Comparison of ENCODE assay signal across 8 cellular contexts in the genomic region with DNA sequence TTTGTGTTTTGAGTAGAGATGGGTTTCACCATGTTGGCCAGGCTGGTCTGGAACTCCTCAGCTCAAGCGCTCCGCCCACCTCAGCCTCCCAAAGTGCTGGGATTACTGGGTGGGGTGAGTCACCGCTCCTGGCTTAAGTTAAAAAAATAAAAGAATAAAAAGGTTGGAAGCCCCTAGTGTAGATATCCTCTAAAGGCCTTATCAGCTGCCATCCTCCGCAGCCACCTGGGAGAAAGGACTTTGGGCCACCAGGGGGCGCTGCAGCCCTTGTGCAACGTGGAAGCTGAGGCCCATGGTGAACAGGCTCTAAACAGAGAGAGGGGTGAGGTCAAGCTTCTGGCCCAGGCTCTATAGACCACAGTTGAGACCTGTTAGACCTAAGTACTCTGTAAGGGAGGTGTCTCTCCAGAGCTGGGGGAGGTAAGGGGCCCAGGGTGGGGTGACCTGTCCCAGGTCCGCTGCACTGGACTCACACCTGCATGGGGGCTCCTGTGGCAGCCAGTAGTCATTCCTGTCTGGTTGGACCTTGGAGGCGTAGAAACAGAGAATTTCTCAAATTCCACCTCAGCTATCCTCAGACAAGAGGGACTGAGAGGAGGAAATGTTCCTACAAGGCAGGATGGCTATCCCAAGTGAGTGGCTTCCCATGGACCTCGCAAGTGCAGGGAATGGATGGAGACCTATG. TPM values are rescaled to one million over a fixed set of nuclear protein-coding genes. Genes with fewer than 3 reads are reported as not detected.
DNase-seq lines count a peak whose midpoint lies in the region; ATAC-seq, FAIRE-seq and TF ChIP-seq lines count a peak whose summit lies in the region.

No MANE protein-coding gene starts in this region.

- DNase-seq in MV-4-11 (lab: John Stamatoyannopoulos, UW) (peak; percentile 73), SK-N-SH (peak; percentile 85), globus pallidus (ENCODE audit: low spot score) (peak; percentile 80), pancreas (peak; percentile 59 to 98 (median 84)), tibial nerve (ENCODE audit: low spot score in 2 of 2) (peak; percentile 82 to 94)
- DNase-seq in activated naive CD4-positive, alpha-beta T cell (lab: John Stamatoyannopoulos, UW) = peak; percentile 60 to 96 (median 82)

- H2AFZ ChIP-seq in SK-N-SH (ENCODE audit: low read depth) = no peak overlapping the region; the same call in 1 of the 2 replicates

- H3K9me3 ChIP-seq in SK-N-SH = no peaks in the 10 kb centered on the region
- no peaks in the 10 kb centered on the region for H3K9me3 ChIP-seq in pancreas
- H3K9me3 ChIP-seq in tibial nerve = no peaks in the 10 kb centered on the region

- H3K9me2 ChIP-seq in SK-N-SH = no peaks in the 10 kb centered on the region

- H3K9ac ChIP-seq in SK-N-SH = no peak overlapping the region

- H3K4me1 ChIP-seq in SK-N-SH (ENCODE audit: control insufficient read depth in 1 of 2, insufficient read depth in 2 of 2, low read depth in 1 of 2, low read length in 1 of 2) (peaks cover 0 to 3% of the 10 kb centered on the region in 2 experiments; a peak in 1 of 4 replicates), pancreas (no peaks in the 10 kb centered on the region), tibial nerve (no peaks in the 10 kb centered on the region)

- H3K27me3 ChIP-seq in SK-N-SH (ENCODE audit: insufficient read depth) = no peaks in the 10 kb centered on the region
- no peaks in the 10 kb centered on the region for H3K27me3 ChIP-seq in pancreas
- peaks cover 0 to 3% of the 10 kb centered on the region in 2 donors for H3K27me3 ChIP-seq in tibial nerve

- TF ChIP-seq POLR2A in tibial nerve (IDR thresholded peaks at IDR 0.05) = no peak

- FAIRE-seq in G401.6 (lab: Jason Lieb, UNC) (peak; percentile 33), pancreas (lab: Jason Lieb, UNC) (no peak)

- no peak for TF ChIP-seq EP300 in SK-N-SH (IDR thresholded peaks at IDR 0.05; ENCODE audit: borderline replicate concordance in 1 of 2, low read depth in 1 of 2, low read length in 1 of 2)
- no peak for TF ChIP-seq EP300 in tibial nerve (IDR thresholded peaks at IDR 0.05)

- no peak overlapping the region for H3K4me2 ChIP-seq in SK-N-SH

- ATAC-seq in pancreas = peak; percentile 83 to 97 (median 95)
- no peak for ATAC-seq in GM21367 (IDR thresholded peaks at IDR 0.05; ENCODE audit: unreplicated experiment)

- no peaks in the 10 kb centered on the region for H3K79me2 ChIP-seq in SK-N-SH (ENCODE audit: insufficient read depth)

- WGBS in SK-N-SH (ENCODE audit: low lambda C conversion rate) = 60% methylated on average over 9 of the region's 9 CpGs
- WGBS in pancreas, 2 donors = 42% methylated on average over 9 of the region's 9 CpGs
- WGBS in tibial nerve, 2 donors = 52 to 53% methylated on average over 9 of the region's 9 CpGs

- POLR2A ChIA-PET in SK-N-SH (lab: Yijun Ruan, JAX) = interaction anchor here (1.3 kb wide), 1 partner anchor 61 kb away, joined by 5 read pairs; no protein-coding TSS in a partner anchor

- H3K36me3 ChIP-seq in SK-N-SH (replicated peaks in 1 of 2; ENCODE audit: control insufficient read depth in 1 of 2, insufficient read depth in 2 of 2, low read length in 1 of 2) (no peaks in the 10 kb centered on the region), pancreas (no peaks in the 10 kb centered on the region), tibial nerve (no peaks in the 10 kb centered on the region)

- CTCF ChIA-PET in SK-N-SH (lab: Yijun Ruan, JAX) = interaction anchor here (0.6 to 10.5 kb wide), 37 partner anchors 8 to 277 kb away, joined by 3 to 110 read pairs (median 5); a partner anchor contains a TSS

- H3F3A ChIP-seq in SK-N-SH (replicated peaks; ENCODE audit: insufficient read depth) = no peaks in the 10 kb centered on the region

- peak overlapping the region in 1 of 2 experiments; percentile 46; a peak in 1 of 4 replicates for H3K4me3 ChIP-seq in SK-N-SH (ENCODE audit: low read depth in 2 of 2, low read length in 1 of 2)
- H3K4me3 ChIP-seq in pancreas = no peak overlapping the region
- no peak overlapping the region for H3K4me3 ChIP-seq in tibial nerve

- H4K20me1 ChIP-seq in SK-N-SH (ENCODE audit: insufficient read depth) = no peaks in the 10 kb centered on the region

- peak; percentile 94 for TF ChIP-seq CTCF in SK-N-SH (IDR thresholded peaks at IDR 0.05)
- TF ChIP-seq CTCF in pancreas (IDR thresholded peaks at IDR 0.05) = peak; percentile 92 to 97 (median 94)
- TF ChIP-seq CTCF in tibial nerve (IDR thresholded peaks at IDR 0.05) = peak; percentile 74 to 83 (median 78)

- intact Hi-C loops in pancreas (cut with DNase I) = no loop called here

- TF ChIP-seq RAD21 in SK-N-SH (IDR thresholded peaks at IDR 0.05; ENCODE audit: low read length) = peak; percentile 68

- no peak overlapping the region for H3K27ac ChIP-seq in SK-N-SH (ENCODE audit: low read depth in 2 of 2, low read length in 1 of 2)
- no peak overlapping the region for H3K27ac ChIP-seq in pancreas
- no peak overlapping the region for H3K27ac ChIP-seq in tibial nerve

TF ChIP-seq in SK-N-SH, 30 proteins besides CTCF, POLR2A, EP300 and RAD21:
- TF ChIP-seq EZH2phosphoT487 (IDR thresholded peaks at IDR 0.05; ENCODE audit: borderline replicate concordance, low read depth) = no peak
- no peak for TF ChIP-seq NFIC (IDR thresholded peaks at IDR 0.05; ENCODE audit: borderline replicate concordance)
- TF ChIP-seq TAF1 (IDR thresholded peaks at IDR 0.05; ENCODE audit: borderline replicate concordance, low read depth, low read length) = no peak
- TF ChIP-seq SMC3 (IDR thresholded peaks at IDR 0.05; ENCODE audit: low read depth, low read length) = peak; percentile 62
- no peak for TF ChIP-seq FOSL2 (IDR thresholded peaks at IDR 0.05; ENCODE audit: borderline replicate concordance, low read depth)
- no peak for TF ChIP-seq JUND (IDR thresholded peaks at IDR 0.05)
- TF ChIP-seq, protein P1, sequence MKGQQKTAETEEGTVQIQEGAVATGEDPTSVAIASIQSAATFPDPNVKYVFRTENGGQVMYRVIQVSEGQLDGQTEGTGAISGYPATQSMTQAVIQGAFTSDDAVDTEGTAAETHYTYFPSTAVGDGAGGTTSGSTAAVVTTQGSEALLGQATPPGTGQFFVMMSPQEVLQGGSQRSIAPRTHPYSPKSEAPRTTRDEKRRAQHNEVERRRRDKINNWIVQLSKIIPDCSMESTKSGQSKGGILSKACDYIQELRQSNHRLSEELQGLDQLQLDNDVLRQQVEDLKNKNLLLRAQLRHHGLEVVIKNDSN (IDR thresholded peaks at IDR 0.05; ENCODE audit: borderline replicate concordance, low read depth) = no peak
- TF ChIP-seq MEF2A (IDR thresholded peaks at IDR 0.05; ENCODE audit: borderline replicate concordance, low read depth) = no peak

RNA-seq across cellular contexts. Expression of a gene that starts 14.0 kb away (rescaled TPM):
- polyA plus RNA-seq in SK-N-SH (2012; rRNA removed) = 21.5 and 23.4 TPM in 2 replicates
- polyA plus RNA-seq in SK-N-SH (2012; cell fraction: cytosol; rRNA removed) = 25.5 and 28.2 TPM in 2 replicates
- polyA plus RNA-seq in SK-N-SH (2012; cell fraction: nucleus; rRNA removed) = 16.0 and 24.4 TPM in 2 replicates
- 1 to 10 TPM; 1.1 to 6.3 (median 2.8) TPM for total RNA-seq in pancreas
- 1 to 10 TPM in 1 of 2 donors, under 1 TPM in 1; 0.72 to 1.9 TPM for polyA plus RNA-seq in pancreas
- total RNA-seq in tibial nerve = 10 to 100 TPM in 2 of 4 donors, 1 to 10 TPM in 2; 6.3 to 15.1 (median 10.5) TPM

RNA-seq across cellular contexts. Expression of a gene that starts 18.1 kb away (rescaled TPM):
- polyA plus RNA-seq in SK-N-SH (2012; rRNA removed) (24.3 and 28.4 TPM in 2 replicates), pancreas (1 to 10 TPM in 1 of 2 donors, under 1 TPM in 1; 0.38 to 1.0 TPM)
- 13.0 and 18.6 TPM in 2 replicates for polyA plus RNA-seq in SK-N-SH (2012; cell fraction: cytosol; rRNA removed)
- 49.9 and 58.9 TPM in 2 replicates for polyA plus RNA-seq in SK-N-SH (2012; cell fraction: nucleus; rRNA removed)
- total RNA-seq in pancreas (1 to 10 TPM in 1 of 6 donors, under 1 TPM in 5; 0.14 to 1.0 (median 0.55) TPM), tibial nerve (1 to 10 TPM in 3 of 4 donors, not detected in 1; 1.8 to 4.2 (median 2.9) TPM)

RNA-seq across cellular contexts. Expression of a gene that starts 45.8 kb away (rescaled TPM):
- polyA plus RNA-seq in SK-N-SH (2012; rRNA removed) (58.5 and 77.2 TPM in 2 replicates), pancreas (10 to 100 TPM; 12.5 to 22.6 TPM)
- 37.1 and 43.2 TPM in 2 replicates for polyA plus RNA-seq in SK-N-SH (2012; cell fraction: cytosol; rRNA removed)
- polyA plus RNA-seq in SK-N-SH (2012; cell fraction: nucleus; rRNA removed) = 190 and 230 TPM in 2 replicates
- total RNA-seq in pancreas (10 to 100 TPM; 13.7 to 22.8 (median 15.4) TPM), tibial nerve (10 to 100 TPM; 45.9 to 97.2 (median 65.3) TPM)
